In genomic region chr6:35328108-35328723, GRCh38 we compare ENCODE assay signal across 1 cellular context.
TF ChIP-seq lines count a peak whose summit lies in the region.

No MANE protein-coding gene starts in this region.

TF ChIP-seq in GM23338, 12 proteins besides CTCF, POLR2A, EP300 and RAD21 (continued from another document):
- TF ChIP-seq, protein P1, sequence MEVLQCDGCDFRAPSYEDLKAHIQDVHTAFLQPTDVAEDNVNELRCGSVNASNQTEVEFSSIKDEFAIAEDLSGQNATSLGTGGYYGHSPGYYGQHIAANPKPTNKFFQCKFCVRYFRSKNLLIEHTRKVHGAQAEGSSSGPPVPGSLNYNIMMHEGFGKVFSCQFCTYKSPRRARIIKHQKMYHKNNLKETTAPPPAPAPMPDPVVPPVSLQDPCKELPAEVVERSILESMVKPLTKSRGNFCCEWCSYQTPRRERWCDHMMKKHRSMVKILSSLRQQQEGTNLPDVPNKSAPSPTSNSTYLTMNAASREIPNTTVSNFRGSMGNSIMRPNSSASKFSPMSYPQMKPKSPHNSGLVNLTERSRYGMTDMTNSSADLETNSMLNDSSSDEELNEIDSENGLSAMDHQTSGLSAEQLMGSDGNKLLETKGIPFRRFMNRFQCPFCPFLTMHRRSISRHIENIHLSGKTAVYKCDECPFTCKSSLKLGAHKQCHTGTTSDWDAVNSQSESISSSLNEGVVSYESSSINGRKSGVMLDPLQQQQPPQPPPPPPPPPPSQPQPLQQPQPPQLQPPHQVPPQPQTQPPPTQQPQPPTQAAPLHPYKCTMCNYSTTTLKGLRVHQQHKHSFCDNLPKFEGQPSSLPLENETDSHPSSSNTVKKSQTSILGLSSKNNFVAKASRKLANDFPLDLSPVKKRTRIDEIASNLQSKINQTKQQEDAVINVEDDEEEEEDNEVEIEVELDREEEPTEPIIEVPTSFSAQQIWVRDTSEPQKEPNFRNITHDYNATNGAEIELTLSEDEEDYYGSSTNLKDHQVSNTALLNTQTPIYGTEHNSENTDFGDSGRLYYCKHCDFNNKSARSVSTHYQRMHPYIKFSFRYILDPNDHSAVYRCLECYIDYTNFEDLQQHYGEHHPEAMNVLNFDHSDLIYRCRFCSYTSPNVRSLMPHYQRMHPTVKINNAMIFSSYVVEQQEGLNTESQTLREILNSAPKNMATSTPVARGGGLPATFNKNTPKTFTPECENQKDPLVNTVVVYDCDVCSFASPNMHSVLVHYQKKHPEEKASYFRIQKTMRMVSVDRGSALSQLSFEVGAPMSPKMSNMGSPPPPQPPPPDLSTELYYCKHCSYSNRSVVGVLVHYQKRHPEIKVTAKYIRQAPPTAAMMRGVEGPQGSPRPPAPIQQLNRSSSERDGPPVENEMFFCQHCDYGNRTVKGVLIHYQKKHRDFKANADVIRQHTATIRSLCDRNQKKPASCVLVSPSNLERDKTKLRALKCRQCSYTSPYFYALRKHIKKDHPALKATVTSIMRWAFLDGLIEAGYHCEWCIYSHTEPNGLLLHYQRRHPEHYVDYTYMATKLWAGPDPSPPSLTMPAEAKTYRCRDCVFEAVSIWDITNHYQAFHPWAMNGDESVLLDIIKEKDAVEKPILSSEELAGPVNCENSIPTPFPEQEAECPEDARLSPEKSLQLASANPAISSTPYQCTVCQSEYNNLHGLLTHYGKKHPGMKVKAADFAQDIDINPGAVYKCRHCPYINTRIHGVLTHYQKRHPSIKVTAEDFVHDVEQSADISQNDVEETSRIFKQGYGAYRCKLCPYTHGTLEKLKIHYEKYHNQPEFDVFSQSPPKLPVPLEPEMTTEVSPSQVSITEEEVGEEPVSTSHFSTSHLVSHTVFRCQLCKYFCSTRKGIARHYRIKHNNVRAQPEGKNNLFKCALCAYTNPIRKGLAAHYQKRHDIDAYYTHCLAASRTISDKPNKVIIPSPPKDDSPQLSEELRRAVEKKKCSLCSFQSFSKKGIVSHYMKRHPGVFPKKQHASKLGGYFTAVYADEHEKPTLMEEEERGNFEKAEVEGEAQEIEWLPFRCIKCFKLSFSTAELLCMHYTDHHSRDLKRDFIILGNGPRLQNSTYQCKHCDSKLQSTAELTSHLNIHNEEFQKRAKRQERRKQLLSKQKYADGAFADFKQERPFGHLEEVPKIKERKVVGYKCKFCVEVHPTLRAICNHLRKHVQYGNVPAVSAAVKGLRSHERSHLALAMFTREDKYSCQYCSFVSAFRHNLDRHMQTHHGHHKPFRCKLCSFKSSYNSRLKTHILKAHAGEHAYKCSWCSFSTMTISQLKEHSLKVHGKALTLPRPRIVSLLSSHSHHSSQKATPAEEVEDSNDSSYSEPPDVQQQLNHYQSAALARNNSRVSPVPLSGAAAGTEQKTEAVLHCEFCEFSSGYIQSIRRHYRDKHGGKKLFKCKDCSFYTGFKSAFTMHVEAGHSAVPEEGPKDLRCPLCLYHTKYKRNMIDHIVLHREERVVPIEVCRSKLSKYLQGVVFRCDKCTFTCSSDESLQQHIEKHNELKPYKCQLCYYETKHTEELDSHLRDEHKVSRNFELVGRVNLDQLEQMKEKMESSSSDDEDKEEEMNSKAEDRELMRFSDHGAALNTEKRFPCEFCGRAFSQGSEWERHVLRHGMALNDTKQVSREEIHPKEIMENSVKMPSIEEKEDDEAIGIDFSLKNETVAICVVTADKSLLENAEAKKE (CRISPR knock-in tag; IDR thresholded peaks at IDR 0.05) = no peak
- TF ChIP-seq ZNF331 (CRISPR knock-in tag; IDR thresholded peaks at IDR 0.05; ENCODE audit: low read depth) = no peak
- TF ChIP-seq ZNF114 (CRISPR knock-in tag; IDR thresholded peaks at IDR 0.05) = no peak
